14 cellular contexts compared by ENCODE assay signal in the genomic region with DNA sequence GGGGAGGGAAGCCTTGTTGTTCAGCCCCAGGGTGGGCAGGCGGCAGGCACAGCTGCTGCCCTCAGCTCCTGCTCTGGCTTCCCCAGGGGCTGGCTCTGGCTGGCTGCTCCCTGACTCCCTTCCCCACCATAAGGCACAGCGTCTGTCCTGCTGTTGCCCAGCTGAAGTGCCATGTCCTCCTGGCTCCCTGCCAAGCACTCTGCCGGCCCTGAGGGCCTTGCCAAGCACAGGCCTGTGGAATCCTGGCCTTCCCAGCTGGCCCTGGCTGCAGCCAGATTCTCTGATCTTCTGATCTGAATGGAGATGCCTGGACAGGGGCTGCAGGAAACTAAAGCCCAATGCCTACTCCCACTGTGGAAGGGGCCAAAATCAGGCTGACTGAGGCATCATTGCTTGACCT. TPM values are rescaled to one million over a fixed set of nuclear protein-coding genes. Genes with fewer than 3 reads are reported as not detected.
A peak's percentile ranks its signal among the peaks of the same experiment; 100 is the strongest.
DNase-seq lines count a peak whose midpoint lies in the region; TF ChIP-seq lines count a peak whose summit lies in the region.
"Had no signal": no experiment of that assay in that cellular context is flagged by ENCODE, and none has a peak within 500 bp of the region (broad histone marks: within the 10 kb centered on the region; RNA-seq: fewer than 3 reads in every experiment).

No MANE protein-coding gene starts in this region.

- TF ChIP-seq POLR2A in adrenal gland (IDR thresholded peaks at IDR 0.05) = no peak

- no peaks in the 10 kb centered on the region; the same call in 1 of the 2 replicates for H3K27me3 ChIP-seq in MG63
- peaks cover 3% of the 10 kb centered on the region for H3K27me3 ChIP-seq in adrenal gland
- H3K27me3 ChIP-seq: Peyer's patch had no signal

- H3K27ac ChIP-seq in adrenal gland = no peak overlapping the region
- H3K27ac ChIP-seq: Peyer's patch had no signal

- no peak for TF ChIP-seq CTCF in adrenal gland (IDR thresholded peaks at IDR 0.05)

- no peaks in the 10 kb centered on the region for H3K4me1 ChIP-seq in adrenal gland (replicated peaks in 1 of 2)
- H3K4me1 ChIP-seq: Peyer's patch had no signal

- H3K9me3 ChIP-seq in MG63 (no peaks in the 10 kb centered on the region), adrenal gland (replicated peaks in 1 of 3) (no peaks in the 10 kb centered on the region)
- H3K9me3 ChIP-seq: Peyer's patch had no signal

- intact Hi-C loops in adrenal gland (cut with DNase I) = no loop called here

- DNase-seq in C1 segment of cervical spinal cord (lab: John Stamatoyannopoulos, UW) (peak in 8 of 14 donors; percentile 3 to 39 (median 13)), MG63 (peak; percentile 2), adrenal gland (peak; percentile 57 to 82 (median 72)), myocyte (ENCODE audit: low read depth) (peak; percentile 49), NCI-H146 (lab: John Stamatoyannopoulos, UW) (no peak), middle frontal gyrus (ENCODE audit: extremely low spot score, low spot score) (no peak), kidney glomerular epithelial cell (lab: John Stamatoyannopoulos, UW) (no peak)
- DNase-seq in NK-92 treated with Interleukin-12 subunit alpha and Interleukin-12 subunit beta, amount 100 ng/mL, for 24 hours (lab: John Stamatoyannopoulos, UW) = no peak
- DNase-seq: activated naive CD4-positive, alpha-beta T cell treated with anti-CD3 and anti-CD28 coated beads for 36 hours; mesenchymal stem cell; NCI-H1930; Peyer's patch; stimulated activated CD4-positive, alpha-beta T cell treated with anti-CD3 and anti-CD28 coated beads, Interleukin-2, amount 100 ng/mL, for 24 hours had no signal

- H3K36me3 ChIP-seq in MG63 (no peaks in the 10 kb centered on the region), adrenal gland (replicated peaks in 1 of 2) (no peaks in the 10 kb centered on the region)
- H3K36me3 ChIP-seq: Peyer's patch had no signal

- H3K4me3 ChIP-seq in MG63 = no peak overlapping the region
- no peak overlapping the region for H3K4me3 ChIP-seq in adrenal gland
- H3K4me3 ChIP-seq: Peyer's patch had no signal

- 37 to 45% (median 45%) methylated on average over 2 to 3 of the region's 3 CpGs; no CpG with 5 or more reads in 1 of the 4 donors for WGBS in adrenal gland, 4 donors

RNA-seq across cellular contexts. Expression of a gene that starts 1.1 kb away (rescaled TPM):
- not detected in 2 replicates for total RNA-seq in MG63 (2014; rRNA removed; shearing (Covaris generic); ENCODE audit: low replicate concordance)
- total RNA-seq in adrenal gland (not detected), myocyte (not detected in 2 replicates)
- not detected for polyA plus RNA-seq in adrenal gland
- not detected for polyA plus RNA-seq in myocyte (2012)
- total RNA-seq: activated naive CD4-positive, alpha-beta T cell treated with anti-CD3 and anti-CD28 coated beads for 36 hours; omental fat pad; Peyer's patch had no signal

Comparison
In these comparisons a context has a peak if more than half of its experiments do, and no peak if none do; other contexts are left out.
1. DNase-seq: peak in C1 segment of cervical spinal cord (8 of 14), MG63 (single experiment), adrenal gland (7 of 7) and myocyte (single experiment); none in NCI-H146 (single experiment), middle frontal gyrus (single experiment), NK-92 treated with Interleukin-12 subunit alpha and Interleukin-12 subunit beta, amount 100 ng/mL, for 24 hours (single experiment) and kidney glomerular epithelial cell (single experiment).